9 cellular contexts compared by ENCODE assay signal in the genomic region with DNA sequence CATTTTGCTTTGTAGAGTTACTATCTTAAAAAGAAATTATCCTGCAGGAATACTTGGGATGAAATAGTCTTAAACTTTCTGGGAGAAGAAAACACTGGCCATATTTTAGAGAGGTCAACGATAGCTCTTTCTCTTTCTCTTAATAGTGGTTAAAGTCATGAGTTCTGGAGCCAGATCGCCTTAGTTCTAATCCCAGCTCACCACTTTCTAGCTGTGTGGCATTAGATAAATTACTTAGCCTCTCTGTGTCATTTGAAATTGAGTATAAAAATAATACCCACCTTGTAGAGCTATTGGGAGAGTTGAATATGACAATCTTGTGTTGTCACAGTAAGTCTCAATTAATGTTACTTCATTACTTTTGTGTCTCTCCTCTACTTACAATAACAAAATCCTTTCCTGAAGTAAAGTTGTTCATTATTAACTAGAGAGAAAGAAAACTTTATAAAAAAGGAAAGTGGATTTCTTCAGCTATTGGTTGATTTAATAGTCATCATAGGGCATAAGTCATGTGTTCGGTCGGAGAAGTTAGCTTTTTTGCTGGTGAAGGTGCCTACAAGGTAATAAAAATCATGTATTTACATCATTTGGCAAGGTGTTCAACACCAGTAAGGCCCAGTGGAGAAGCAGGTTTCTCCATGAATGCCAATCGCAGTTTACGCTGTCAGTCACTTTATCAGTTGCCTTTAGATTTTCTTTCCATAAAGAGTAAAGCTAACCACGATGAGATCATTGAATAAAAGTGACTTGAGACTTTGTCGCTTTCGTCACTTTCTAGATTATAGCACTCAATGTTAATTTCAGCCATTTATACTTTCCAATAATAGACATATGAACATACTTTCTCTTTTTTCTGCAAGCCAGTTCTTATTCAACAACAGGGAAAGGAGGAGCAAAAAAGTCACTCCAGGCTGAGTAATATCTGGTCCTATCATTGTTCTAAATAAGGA. TPM values are rescaled to one million over a fixed set of nuclear protein-coding genes. Genes with fewer than 3 reads are reported as not detected.
DNase-seq lines count a peak whose midpoint lies in the region; ATAC-seq, FAIRE-seq and TF ChIP-seq lines count a peak whose summit lies in the region.
"Had no signal": no experiment of that assay in that cellular context is flagged by ENCODE, and none has a peak within 500 bp of the region (broad histone marks: within the 10 kb centered on the region; RNA-seq: fewer than 3 reads in every experiment).

No MANE protein-coding gene starts in this region.

- no peak for FAIRE-seq in endothelial cell of umbilical vein (lab: Jason Lieb, UNC)

- peaks cover 5% of the 10 kb centered on the region for H3K36me3 Mint-ChIP-seq in CD4-positive, CD25-positive, alpha-beta regulatory T cell

- no peak for TF ChIP-seq POLR2A in endothelial cell of umbilical vein (IDR thresholded peaks at IDR 0.05; ENCODE audit: low read depth, low read length)

- no peaks in the 10 kb centered on the region for H3K9me1 ChIP-seq in endothelial cell of umbilical vein (replicated peaks; ENCODE audit: control insufficient read depth, extremely low read depth, insufficient read depth, low read length)

- peak overlapping the region; percentile 43 for H3K27ac ChIP-seq in CD4-positive, CD25-positive, alpha-beta regulatory T cell (ENCODE audit: insufficient read depth, low read length, poor library complexity, severe bottlenecking)
- peak overlapping the region; percentile 81 for H3K27ac ChIP-seq in PC-9
- H3K27ac ChIP-seq in endothelial cell of umbilical vein (ENCODE audit: insufficient read depth, low read depth, low read length), result peak overlapping the region; percentile 93

- no peaks in the 10 kb centered on the region for H3K9me3 ChIP-seq in CD4-positive, CD25-positive, alpha-beta regulatory T cell (ENCODE audit: control insufficient read depth in 2 of 2, low read length in 2 of 2)
- H3K9me3 ChIP-seq in PC-9 (ENCODE audit: insufficient read depth, low read depth) (no peaks in the 10 kb centered on the region), endothelial cell of umbilical vein (replicated peaks; ENCODE audit: control insufficient read depth, insufficient read depth, low read length) (no peaks in the 10 kb centered on the region), neuron (ENCODE audit: low read length) (no peaks in the 10 kb centered on the region)

- no peak overlapping the region for H2AFZ ChIP-seq in PC-9
- H2AFZ ChIP-seq in endothelial cell of umbilical vein (ENCODE audit: low read depth, low read length), result no peak overlapping the region
- H2AFZ ChIP-seq in neuron (ENCODE audit: low read depth, low read length), result no peak overlapping the region

- ATAC-seq in CD4-positive, CD25-positive, alpha-beta regulatory T cell (ENCODE audit: low read depth in 2 of 2), result no peak
- no peak for ATAC-seq in GM18520 (IDR thresholded peaks at IDR 0.05; ENCODE audit: unreplicated experiment)

- peak overlapping the region; percentile 95 for H3K4me3 ChIP-seq in CD4-positive, CD25-positive, alpha-beta regulatory T cell (ENCODE audit: low read depth, low read length)
- H3K4me3 ChIP-seq in PC-9, result peak overlapping the region; percentile 81
- H3K4me3 ChIP-seq in endothelial cell of umbilical vein (replicated peaks in 1 of 3; ENCODE audit: insufficient read depth in 1 of 3, low read depth in 1 of 3, low read length in 3 of 3), result peak overlapping the region; percentile 69 to 93 (median 70)
- H3K4me3 ChIP-seq in neuron (ENCODE audit: low read length), result peak overlapping the region; percentile 54

- H3K4me1 Mint-ChIP-seq in CD4-positive, CD25-positive, alpha-beta regulatory T cell, result peaks cover 27 to 72% (median 46%) of the 10 kb centered on the region in 4 donors

- H4K20me1 ChIP-seq in PC-9 (ENCODE audit: insufficient read depth), result no peaks in the 10 kb centered on the region
- no peaks in the 10 kb centered on the region for H4K20me1 ChIP-seq in endothelial cell of umbilical vein (replicated peaks; ENCODE audit: control insufficient read depth, extremely low read depth, insufficient read depth, low read length)

- no TSS peak for BruUV-seq in PC-9 (replicated peaks; lab: Mats Ljungman, UMichigan)
- BruUV-seq in endothelial cell of umbilical vein (replicated peaks; lab: Mats Ljungman, UMichigan), result no TSS peak

- POLR2A ChIA-PET in PC-9 (lab: Charles Lee; ENCODE audit: unreplicated experiment) (interaction anchor here (0.5 to 1.0 kb wide), 14 partner anchors 13 to 742 kb away, joined by 3 to 50 read pairs (median 5); no protein-coding TSS in a partner anchor), endothelial cell of umbilical vein (lab: Charles Lee) (interaction anchor here (0.6 to 3.1 kb wide), 10 partner anchors 9 to 179 kb away, joined by 3 to 19 read pairs (median 4); no protein-coding TSS in a partner anchor)

- H3K27me3 Mint-ChIP-seq in CD4-positive, CD25-positive, alpha-beta regulatory T cell, result no peaks in the 10 kb centered on the region

- peak overlapping the region; percentile 99 for H3K9ac ChIP-seq in endothelial cell of umbilical vein (replicated peaks; ENCODE audit: extremely low read depth, insufficient read depth, low read length)

- H3F3A ChIP-seq in PC-9 (ENCODE audit: insufficient read depth, low read depth), result peaks cover 37% of the 10 kb centered on the region

- peak overlapping the region in 2 of 3 donors; percentile 22 to 33 for H3K27ac Mint-ChIP-seq in CD4-positive, CD25-positive, alpha-beta regulatory T cell

- no peak for TF ChIP-seq CTCF in PC-9 (conservative IDR thresholded peaks at IDR 0.05)
- TF ChIP-seq CTCF in endothelial cell of umbilical vein (IDR thresholded peaks at IDR 0.05; ENCODE audit: extremely low read depth in 1 of 2, insufficient read depth in 1 of 2, low read depth in 1 of 2, low read length in 2 of 2), result no peak

- H3K9me3 Mint-ChIP-seq in CD4-positive, CD25-positive, alpha-beta regulatory T cell, result no peaks in the 10 kb centered on the region

- H3K9me2 ChIP-seq in PC-9 (ENCODE audit: insufficient read depth), result no peaks in the 10 kb centered on the region

- peak overlapping the region; percentile 85 for H3K4me2 ChIP-seq in PC-9
- H3K4me2 ChIP-seq in endothelial cell of umbilical vein (ENCODE audit: insufficient read depth, low read length), result peak overlapping the region; percentile 81

- no peaks in the 10 kb centered on the region for H3K27me3 ChIP-seq in CD4-positive, CD25-positive, alpha-beta regulatory T cell (ENCODE audit: control insufficient read depth, insufficient read depth, low read length)
- H3K27me3 ChIP-seq in PC-9 (ENCODE audit: insufficient read depth, low read depth) (no peaks in the 10 kb centered on the region), endothelial cell of umbilical vein (ENCODE audit: control insufficient read depth in 2 of 2, insufficient read depth in 2 of 2, low read length in 2 of 2) (no peaks in the 10 kb centered on the region), neuron (ENCODE audit: insufficient read depth, low read length) (no peaks in the 10 kb centered on the region)

- intact Hi-C loops in PC-9 (cut with micrococcal nuclease; ENCODE audit: unreplicated experiment) (loop anchor here (2.0 to 5.0 kb wide), 3 partner anchors 46 to 182 kb away; a partner anchor contains a TSS), endothelial cell of umbilical vein (cut with micrococcal nuclease) (loop anchor here (5.0 kb wide), 1 partner anchor 182 kb away; no protein-coding TSS in a partner anchor), posterior cingulate gyrus (cut with DNase I) (loop anchor here (5.0 kb wide), 1 partner anchor 58 kb away; no protein-coding TSS in a partner anchor)

- peaks cover 32% of the 10 kb centered on the region for H3K4me1 ChIP-seq in CD4-positive, CD25-positive, alpha-beta regulatory T cell (ENCODE audit: control insufficient read depth, insufficient read depth, low read length, poor library complexity, severe bottlenecking)
- H3K4me1 ChIP-seq in PC-9 (replicated peaks; ENCODE audit: insufficient read depth) (peaks cover 36% of the 10 kb centered on the region), endothelial cell of umbilical vein (ENCODE audit: control insufficient read depth, extremely low read depth, insufficient read depth, low read length) (peaks cover 35% of the 10 kb centered on the region), neuron (ENCODE audit: insufficient read depth, low read length) (peaks cover 53% of the 10 kb centered on the region)

- CTCF ChIA-PET in PC-9 (lab: Charles Lee), result interaction anchor here (0.6 to 1.0 kb wide), 3 partner anchors 18 to 69 kb away, joined by 3 read pairs; no protein-coding TSS in a partner anchor
- CTCF ChIA-PET in endothelial cell of umbilical vein (lab: Charles Lee), result interaction anchor here (1.0 to 4.7 kb wide), 14 partner anchors 9 to 265 kb away, joined by 3 to 45 read pairs (median 5); no protein-coding TSS in a partner anchor

- dilution Hi-C loops in endothelial cell of umbilical vein (cut with MboI; ENCODE audit: extremely low pct_ligation_motif_present, low sequenced_read_pairs), result no loop called here

- DNase-seq in CD4-positive, CD25-positive, alpha-beta regulatory T cell, result no peak
- DNase-seq in PC-9 (no peak), endothelial cell of umbilical vein (ENCODE audit: low read depth, low spot score) (peak; percentile 59), posterior cingulate gyrus (no peak), NCI-H1436 treated with DMSO at 0.1 percent for 48 hours (lab: John Stamatoyannopoulos, UW) (no peak), NCI-H2081 treated with DMSO at 0.1 percent for 48 hours (lab: John Stamatoyannopoulos, UW) (no peak)
- DNase-seq: amygdala had no signal

- no peaks in the 10 kb centered on the region for H3K36me3 ChIP-seq in CD4-positive, CD25-positive, alpha-beta regulatory T cell (ENCODE audit: control insufficient read depth, insufficient read depth, low read length)
- H3K36me3 ChIP-seq in PC-9 (ENCODE audit: low read depth) (0 out of 2 replicates have a peak, but pooled peaks cover 10% of the 10 kb centered on the region), endothelial cell of umbilical vein (ENCODE audit: control insufficient read depth in 2 of 2, extremely low read depth in 1 of 2, insufficient read depth in 2 of 2, low read length in 2 of 2) (no peaks in the 10 kb centered on the region), neuron (ENCODE audit: insufficient read depth, low read length) (no peaks in the 10 kb centered on the region)

- peak overlapping the region; percentile 62 to 92 (median 84) for H3K4me3 Mint-ChIP-seq in CD4-positive, CD25-positive, alpha-beta regulatory T cell

- H3K79me2 ChIP-seq in PC-9 (ENCODE audit: low read depth) (peaks cover 65% of the 10 kb centered on the region), endothelial cell of umbilical vein (ENCODE audit: control insufficient read depth, insufficient read depth, low read length) (peaks cover 67% of the 10 kb centered on the region)

RNA-seq across cellular contexts. Expression of a gene that starts 2.0 kb away (rescaled TPM):
- 104 TPM for total RNA-seq in CD4-positive, CD25-positive, alpha-beta regulatory T cell
- 10 to 100 TPM; 18.1 to 21.5 (median 19.9) TPM for polyA plus RNA-seq in CD4-positive, CD25-positive, alpha-beta regulatory T cell
- total RNA-seq in PC-9 (2021), result 35.8 and 57.5 TPM in 2 replicates
- 55.2 and 73.0 TPM in 2 replicates for total RNA-seq in endothelial cell of umbilical vein
- polyA plus RNA-seq in endothelial cell of umbilical vein, result 61.0 and 69.8 TPM in 2 replicates
- 50.2 and 54.6 TPM in 2 replicates for polyA plus RNA-seq in endothelial cell of umbilical vein (2011; cell fraction: cytosol; rRNA removed)
- 129 and 134 TPM in 2 replicates for polyA plus RNA-seq in endothelial cell of umbilical vein (2011; cell fraction: nucleus; rRNA removed)
- polyA plus RNA-seq in endothelial cell of umbilical vein (2012), result 41.1 and 43.9 TPM in 2 replicates
- polyA minus RNA-seq in endothelial cell of umbilical vein, result 132 and 144 TPM in 2 replicates
- 3.8 TPM for polyA minus RNA-seq in endothelial cell of umbilical vein (2011; cell fraction: cytosol; rRNA and poly(A)+ RNA removed)
- polyA minus RNA-seq in endothelial cell of umbilical vein (2011; cell fraction: nucleus; rRNA and poly(A)+ RNA removed), result 133 and 155 TPM in 2 replicates

Comparison
In these comparisons a context has a peak if more than half of its experiments do, and no peak if none do; other contexts are left out.
1. H3K27ac ChIP-seq: peak in every context shown above with its lines; median percentile 93 in endothelial cell of umbilical vein; 81 in PC-9; 43 in CD4-positive, CD25-positive, alpha-beta regulatory T cell.